In genomic region chr6:157669747-157670216, GRCh38 we compare ENCODE assay signal across 8 cellular contexts.
A peak's percentile ranks its signal among the peaks of the same experiment; 100 is the strongest.
DNase-seq lines count a peak whose midpoint lies in the region; ATAC-seq and TF ChIP-seq lines count a peak whose summit lies in the region.

No MANE protein-coding gene starts in this region.

- H3K36me3 ChIP-seq in spleen: peaks cover 0 to 24% (median 3%) of the 10 kb centered on the region in 6 donors

- TF ChIP-seq CTCF in spleen (IDR thresholded peaks at IDR 0.05 in 8 of 11, conservative IDR thresholded peaks at IDR 0.05 in 3 of 11): peak in 3 of 11 experiments; percentile 19 to 37 (median 31)

- H3K27me3 ChIP-seq in spleen (replicated peaks in 1 of 7): no peaks in the 10 kb centered on the region

- intact Hi-C loops in left colon (cut with DNase I, micrococcal nuclease): loop anchor here in 1 of 2 donors (5.0 kb wide), 1 partner anchor 352 kb away; no protein-coding TSS in a partner anchor
- intact Hi-C loops in spleen (cut with DNase I; ENCODE audit: low total_unique reads): loop anchor here (5.0 kb wide), 1 partner anchor 352 kb away; no protein-coding TSS in a partner anchor

- DNase-seq in Ammon's horn (ENCODE audit: low spot score): peak; percentile 73
- DNase-seq in NCI-H146 (lab: John Stamatoyannopoulos, UW): peak; percentile 52
- DNase-seq in caudate nucleus (lab: John Stamatoyannopoulos, UW): peak in 46 of 61 donors; percentile 2 to 65 (median 28)
- peak; percentile 71 to 80 for DNase-seq in left colon
- peak; percentile 82 for DNase-seq in spleen
- DNase-seq in NCI-H345 treated with DMSO at 0.1 percent for 48 hours (lab: John Stamatoyannopoulos, UW; ENCODE audit: unreplicated experiment): no peak

- ATAC-seq in left colon: peak; percentile 88
- ATAC-seq in GM21786 (IDR thresholded peaks at IDR 0.05; ENCODE audit: unreplicated experiment): no peak
- ATAC-seq in activated CD4-positive, CD25-positive, alpha-beta regulatory T cell treated with anti-CD3 and anti-CD28 coated beads, Interleukin-2, amount 50 U/mL, for 24 hours: no peak

- H3K4me3 ChIP-seq in spleen: no peak overlapping the region

- TF ChIP-seq POLR2A in spleen (IDR thresholded peaks at IDR 0.05): no peak

- H3K9me3 ChIP-seq in spleen: no peaks in the 10 kb centered on the region

- H3K4me1 ChIP-seq in spleen: peaks cover 9 to 39% (median 19%) of the 10 kb centered on the region in 6 donors

- 26 to 39% (median 33%) methylated on average over 11 to 14 of the region's 14 CpGs for WGBS in spleen, 5 donors

- peak overlapping the region; percentile 21 for H3K27ac ChIP-seq in caudate nucleus (ENCODE audit: low read depth, low read length)
- H3K27ac ChIP-seq in spleen: peak overlapping the region in 6 of 8 donors; percentile 29 to 68 (median 56)
